4 cellular contexts compared by ENCODE assay signal in genomic region chr10:124374535-124375352, GRCh38.
TF ChIP-seq lines count a peak whose summit lies in the region.

No MANE protein-coding gene starts in this region.

TF ChIP-seq in SK-N-SH, 30 proteins besides CTCF, POLR2A, EP300 and RAD21:
- TF ChIP-seq GABPA (IDR thresholded peaks at IDR 0.05; ENCODE audit: low read depth) (peak; percentile 34; the same call in 1 of the 2 replicates), FOXJ3 (CRISPR knock-in tag; IDR thresholded peaks at IDR 0.05) (no peak)

TF ChIP-seq in SK-N-SH treated with all-trans-retinoic acid at 6 μM for 48 hours, 23 proteins besides CTCF, POLR2A, EP300 and RAD21 (continues in another document):
- TF ChIP-seq BACH2 (CRISPR knock-in tag; IDR thresholded peaks at IDR 0.05; ENCODE audit: borderline replicate concordance), result no peak
- no peak for TF ChIP-seq SNAI2 (CRISPR knock-in tag; IDR thresholded peaks at IDR 0.05)
- TF ChIP-seq ISL1 (CRISPR knock-in tag; IDR thresholded peaks at IDR 0.05), result no peak
- no peak for TF ChIP-seq TOX (CRISPR knock-in tag; IDR thresholded peaks at IDR 0.05; ENCODE audit: borderline replicate concordance)
- TF ChIP-seq RARB (CRISPR knock-in tag; IDR thresholded peaks at IDR 0.05), result no peak
- TF ChIP-seq, protein P1, sequence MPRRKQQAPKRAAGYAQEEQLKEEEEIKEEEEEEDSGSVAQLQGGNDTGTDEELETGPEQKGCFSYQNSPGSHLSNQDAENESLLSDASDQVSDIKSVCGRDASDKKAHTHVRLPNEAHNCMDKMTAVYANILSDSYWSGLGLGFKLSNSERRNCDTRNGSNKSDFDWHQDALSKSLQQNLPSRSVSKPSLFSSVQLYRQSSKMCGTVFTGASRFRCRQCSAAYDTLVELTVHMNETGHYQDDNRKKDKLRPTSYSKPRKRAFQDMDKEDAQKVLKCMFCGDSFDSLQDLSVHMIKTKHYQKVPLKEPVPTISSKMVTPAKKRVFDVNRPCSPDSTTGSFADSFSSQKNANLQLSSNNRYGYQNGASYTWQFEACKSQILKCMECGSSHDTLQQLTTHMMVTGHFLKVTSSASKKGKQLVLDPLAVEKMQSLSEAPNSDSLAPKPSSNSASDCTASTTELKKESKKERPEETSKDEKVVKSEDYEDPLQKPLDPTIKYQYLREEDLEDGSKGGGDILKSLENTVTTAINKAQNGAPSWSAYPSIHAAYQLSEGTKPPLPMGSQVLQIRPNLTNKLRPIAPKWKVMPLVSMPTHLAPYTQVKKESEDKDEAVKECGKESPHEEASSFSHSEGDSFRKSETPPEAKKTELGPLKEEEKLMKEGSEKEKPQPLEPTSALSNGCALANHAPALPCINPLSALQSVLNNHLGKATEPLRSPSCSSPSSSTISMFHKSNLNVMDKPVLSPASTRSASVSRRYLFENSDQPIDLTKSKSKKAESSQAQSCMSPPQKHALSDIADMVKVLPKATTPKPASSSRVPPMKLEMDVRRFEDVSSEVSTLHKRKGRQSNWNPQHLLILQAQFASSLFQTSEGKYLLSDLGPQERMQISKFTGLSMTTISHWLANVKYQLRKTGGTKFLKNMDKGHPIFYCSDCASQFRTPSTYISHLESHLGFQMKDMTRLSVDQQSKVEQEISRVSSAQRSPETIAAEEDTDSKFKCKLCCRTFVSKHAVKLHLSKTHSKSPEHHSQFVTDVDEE (CRISPR knock-in tag; IDR thresholded peaks at IDR 0.05), result no peak
- no peak for TF ChIP-seq GLIS3 (CRISPR knock-in tag; IDR thresholded peaks at IDR 0.05)
- no peak for TF ChIP-seq ZNF70 (CRISPR knock-in tag; IDR thresholded peaks at IDR 0.05)
- TF ChIP-seq ZNF8 (CRISPR knock-in tag; IDR thresholded peaks at IDR 0.05), result no peak
- no peak for TF ChIP-seq ZNF565 (CRISPR knock-in tag; conservative IDR thresholded peaks at IDR 0.05; ENCODE audit: low read depth)
- TF ChIP-seq ESRRG (CRISPR knock-in tag; IDR thresholded peaks at IDR 0.05), result no peak
- no peak for TF ChIP-seq TCF4 (CRISPR knock-in tag; IDR thresholded peaks at IDR 0.05; ENCODE audit: borderline replicate concordance)
- TF ChIP-seq CSDC2 (CRISPR knock-in tag; IDR thresholded peaks at IDR 0.05), result no peak
- no peak for TF ChIP-seq CSRNP3 (CRISPR knock-in tag; IDR thresholded peaks at IDR 0.05)
- TF ChIP-seq POU6F1 (CRISPR knock-in tag; IDR thresholded peaks at IDR 0.05; ENCODE audit: borderline replicate concordance, low read depth), result no peak

TF ChIP-seq in HCT116, 20 proteins besides CTCF, POLR2A, EP300 and RAD21:
- TF ChIP-seq YY1 (IDR thresholded peaks at IDR 0.05; ENCODE audit: extremely low read depth, insufficient replicate concordance, low read depth, low read length) (peak; percentile 31), ZFX (IDR thresholded peaks at IDR 0.05) (no peak), SP1 (IDR thresholded peaks at IDR 0.05; ENCODE audit: low read depth) (0 out of 2 replicates have a peak, but pooled peaks have one; percentile 31), ZNF274 (IDR thresholded peaks at IDR 0.05; ENCODE audit: low read depth, low read length) (no peak)
TF ChIP-seq in HCT116: peak in this region for 2.

TF ChIP-seq in K562, 482 proteins besides CTCF, POLR2A, EP300 and RAD21 (continues in another document):
- TF ChIP-seq, protein P2, sequence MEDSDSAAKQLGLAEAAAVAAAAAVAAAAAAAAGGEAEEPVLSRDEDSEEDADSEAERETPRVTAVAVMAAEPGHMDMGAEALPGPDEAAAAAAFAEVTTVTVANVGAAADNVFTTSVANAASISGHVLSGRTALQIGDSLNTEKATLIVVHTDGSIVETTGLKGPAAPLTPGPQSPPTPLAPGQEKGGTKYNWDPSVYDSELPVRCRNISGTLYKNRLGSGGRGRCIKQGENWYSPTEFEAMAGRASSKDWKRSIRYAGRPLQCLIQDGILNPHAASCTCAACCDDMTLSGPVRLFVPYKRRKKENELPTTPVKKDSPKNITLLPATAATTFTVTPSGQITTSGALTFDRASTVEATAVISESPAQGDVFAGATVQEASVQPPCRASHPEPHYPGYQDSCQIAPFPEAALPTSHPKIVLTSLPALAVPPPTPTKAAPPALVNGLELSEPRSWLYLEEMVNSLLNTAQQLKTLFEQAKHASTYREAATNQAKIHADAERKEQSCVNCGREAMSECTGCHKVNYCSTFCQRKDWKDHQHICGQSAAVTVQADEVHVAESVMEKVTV (CRISPR knock-in tag; IDR thresholded peaks at IDR 0.05), result no peak
- TF ChIP-seq RFX7 (CRISPR knock-in tag; IDR thresholded peaks at IDR 0.05) (no peak), PCBP1 (IDR thresholded peaks at IDR 0.05; ENCODE audit: low read depth, low read length, poor library complexity, severe bottlenecking) (no peak), ZBTB40 (IDR thresholded peaks at IDR 0.05) (peak; percentile 67), ZBTB40 (CRISPR knock-in tag; IDR thresholded peaks at IDR 0.05) (no peak), CHD2 (IDR thresholded peaks at IDR 0.05; ENCODE audit: low read depth, low read length) (no peak), RBM17 (IDR thresholded peaks at IDR 0.05; ENCODE audit: borderline replicate concordance, low read depth, low read length) (no peak), NCOA6 (IDR thresholded peaks at IDR 0.05) (no peak), MCM2 (IDR thresholded peaks at IDR 0.05; ENCODE audit: low read depth) (no peak), SRSF1 (IDR thresholded peaks at IDR 0.05; ENCODE audit: low read depth, low read length) (no peak), BRF2 (IDR thresholded peaks at IDR 0.05; ENCODE audit: borderline replicate concordance, insufficient read depth, insufficient read length) (no peak), ZFP1 (CRISPR knock-in tag; IDR thresholded peaks at IDR 0.05) (no peak), ZNF740 (CRISPR knock-in tag; IDR thresholded peaks at IDR 0.05) (no peak), ZNF740 (tag; IDR thresholded peaks at IDR 0.05) (no peak), HMG20A (CRISPR knock-in tag; conservative IDR thresholded peaks at IDR 0.05) (no peak), MTA1 (IDR thresholded peaks at IDR 0.05; ENCODE audit: borderline replicate concordance) (no peak), IFI16 (CRISPR knock-in tag; IDR thresholded peaks at IDR 0.05) (no peak), XRCC5 (IDR thresholded peaks at IDR 0.05; ENCODE audit: low read depth, low read length) (no peak), STAG1 (CRISPR knock-in tag; IDR thresholded peaks at IDR 0.05; ENCODE audit: borderline replicate concordance) (no peak), MCM7 (IDR thresholded peaks at IDR 0.05) (no peak)
- TF ChIP-seq, protein P3, sequence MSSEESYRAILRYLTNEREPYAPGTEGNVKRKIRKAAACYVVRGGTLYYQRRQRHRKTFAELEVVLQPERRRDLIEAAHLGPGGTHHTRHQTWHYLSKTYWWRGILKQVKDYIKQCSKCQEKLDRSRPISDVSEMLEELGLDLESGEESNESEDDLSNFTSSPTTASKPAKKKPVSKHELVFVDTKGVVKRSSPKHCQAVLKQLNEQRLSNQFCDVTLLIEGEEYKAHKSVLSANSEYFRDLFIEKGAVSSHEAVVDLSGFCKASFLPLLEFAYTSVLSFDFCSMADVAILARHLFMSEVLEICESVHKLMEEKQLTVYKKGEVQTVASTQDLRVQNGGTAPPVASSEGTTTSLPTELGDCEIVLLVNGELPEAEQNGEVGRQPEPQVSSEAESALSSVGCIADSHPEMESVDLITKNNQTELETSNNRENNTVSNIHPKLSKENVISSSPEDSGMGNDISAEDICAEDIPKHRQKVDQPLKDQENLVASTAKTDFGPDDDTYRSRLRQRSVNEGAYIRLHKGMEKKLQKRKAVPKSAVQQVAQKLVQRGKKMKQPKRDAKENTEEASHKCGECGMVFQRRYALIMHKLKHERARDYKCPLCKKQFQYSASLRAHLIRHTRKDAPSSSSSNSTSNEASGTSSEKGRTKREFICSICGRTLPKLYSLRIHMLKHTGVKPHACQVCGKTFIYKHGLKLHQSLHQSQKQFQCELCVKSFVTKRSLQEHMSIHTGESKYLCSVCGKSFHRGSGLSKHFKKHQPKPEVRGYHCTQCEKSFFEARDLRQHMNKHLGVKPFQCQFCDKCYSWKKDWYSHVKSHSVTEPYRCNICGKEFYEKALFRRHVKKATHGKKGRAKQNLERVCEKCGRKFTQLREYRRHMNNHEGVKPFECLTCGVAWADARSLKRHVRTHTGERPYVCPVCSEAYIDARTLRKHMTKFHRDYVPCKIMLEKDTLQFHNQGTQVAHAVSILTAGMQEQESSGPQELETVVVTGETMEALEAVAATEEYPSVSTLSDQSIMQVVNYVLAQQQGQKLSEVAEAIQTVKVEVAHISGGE (CRISPR knock-in tag; IDR thresholded peaks at IDR 0.05), result peak in 1 of 3 experiments; percentile 62; a peak in 3 of 6 replicates
- TF ChIP-seq, protein P4, sequence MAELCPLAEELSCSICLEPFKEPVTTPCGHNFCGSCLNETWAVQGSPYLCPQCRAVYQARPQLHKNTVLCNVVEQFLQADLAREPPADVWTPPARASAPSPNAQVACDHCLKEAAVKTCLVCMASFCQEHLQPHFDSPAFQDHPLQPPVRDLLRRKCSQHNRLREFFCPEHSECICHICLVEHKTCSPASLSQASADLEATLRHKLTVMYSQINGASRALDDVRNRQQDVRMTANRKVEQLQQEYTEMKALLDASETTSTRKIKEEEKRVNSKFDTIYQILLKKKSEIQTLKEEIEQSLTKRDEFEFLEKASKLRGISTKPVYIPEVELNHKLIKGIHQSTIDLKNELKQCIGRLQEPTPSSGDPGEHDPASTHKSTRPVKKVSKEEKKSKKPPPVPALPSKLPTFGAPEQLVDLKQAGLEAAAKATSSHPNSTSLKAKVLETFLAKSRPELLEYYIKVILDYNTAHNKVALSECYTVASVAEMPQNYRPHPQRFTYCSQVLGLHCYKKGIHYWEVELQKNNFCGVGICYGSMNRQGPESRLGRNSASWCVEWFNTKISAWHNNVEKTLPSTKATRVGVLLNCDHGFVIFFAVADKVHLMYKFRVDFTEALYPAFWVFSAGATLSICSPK (IDR thresholded peaks at IDR 0.05; ENCODE audit: borderline replicate concordance), result no peak
